1 cellular context compared by ENCODE assay signal in genomic region chr3:74633021-74633420, GRCh38.
TF ChIP-seq lines count a peak whose summit lies in the region.

No MANE protein-coding gene starts in this region.

TF ChIP-seq in IMR-90, 13 proteins besides CTCF, POLR2A, EP300 and RAD21 (continued from another document):
- TF ChIP-seq MAFK (IDR thresholded peaks at IDR 0.05; ENCODE audit: low read depth, low read length): no peak
- TF ChIP-seq MXI1 (IDR thresholded peaks at IDR 0.05; ENCODE audit: borderline replicate concordance, low read depth, low read length): no peak
- TF ChIP-seq FOS (IDR thresholded peaks at IDR 0.05; ENCODE audit: low read depth, low read length): no peak
- no peak for TF ChIP-seq ELK1 (IDR thresholded peaks at IDR 0.05; ENCODE audit: borderline replicate concordance, low read depth, low read length)
- no peak for TF ChIP-seq MAZ (IDR thresholded peaks at IDR 0.05; ENCODE audit: borderline replicate concordance, low read depth, low read length)
- no peak for TF ChIP-seq USF2 (IDR thresholded peaks at IDR 0.05; ENCODE audit: low read depth, low read length)
- no peak for TF ChIP-seq SMC3 (IDR thresholded peaks at IDR 0.05; ENCODE audit: low read depth, low read length)
- no peak for TF ChIP-seq RFX5 (IDR thresholded peaks at IDR 0.05; ENCODE audit: low read depth, low read length)
- no peak for TF ChIP-seq NFE2L2 (IDR thresholded peaks at IDR 0.05; ENCODE audit: low read depth, low read length)
- no peak for TF ChIP-seq CEBPB (IDR thresholded peaks at IDR 0.05; ENCODE audit: low read depth, low read length)
